26 cellular contexts compared by ENCODE assay signal in genomic region chr14:98018626-98019025, GRCh38.
A peak's percentile ranks its signal among the peaks of the same experiment; 100 is the strongest.
DNase-seq lines count a peak whose midpoint lies in the region; ATAC-seq and TF ChIP-seq lines count a peak whose summit lies in the region.
"Had no signal": no experiment of that assay in that cellular context is flagged by ENCODE, and none has a peak within 500 bp of the region (broad histone marks: within the 10 kb centered on the region; RNA-seq: fewer than 3 reads in every experiment).

No MANE protein-coding gene starts in this region.

- peak overlapping the region; percentile 74 for H3K27ac Mint-ChIP-seq in activated CD8-positive, alpha-beta memory T cell treated with anti-CD3 and anti-CD28 coated beads, Interleukin-2, amount 10 ng/mL, durations not matched to agents 7 days and 5 days
- H3K27ac Mint-ChIP-seq in GM23338 = no peak overlapping the region
- no peak overlapping the region for H3K27ac Mint-ChIP-seq in activated CD4-positive, alpha-beta memory T cell treated with anti-CD3 and anti-CD28 coated beads for 36 hours
- H3K27ac Mint-ChIP-seq: activated T-cell treated with anti-CD3 and anti-CD28 coated beads, Interleukin-2, amount 50 U/mL, for 24 hours; progenitor cell of endocrine pancreas had no signal

- no peak overlapping the region for H3K4me2 ChIP-seq in GM23338

- DNase-seq in activated CD8-positive, alpha-beta memory T cell treated with anti-CD3 and anti-CD28 coated beads, Interleukin-2, amount 10 ng/mL, durations not matched to agents 7 days and 5 days = peak; percentile 73
- no peak for DNase-seq in activated CD8-positive, alpha-beta memory T cell treated with anti-CD3 and anti-CD28 coated beads, Interleukin-2, amount 50 U/mL, for 4 hours
- DNase-seq in GM23338 (ENCODE audit: low spot score) (peak; percentile 1), mucosa of descending colon (no peak), aorta (no peak), AML-193 (lab: John Stamatoyannopoulos, UW) (no peak), HT-29 (ENCODE audit: low spot score) (no peak)
- peak; percentile 63 for DNase-seq in activated CD4-positive, alpha-beta memory T cell treated with anti-CD3 and anti-CD28 coated beads for 36 hours
- DNase-seq: activated T-cell treated with anti-CD3 and anti-CD28 coated beads, Interleukin-2, amount 50 U/mL, for 24 hours; body of pancreas; Caco-2; DMS79 treated with DMSO at 0.1 percent for 48 hours; effector CD8-positive, alpha-beta T cell; erythroblast; head of caudate nucleus; mammary epithelial cell; NCI-H1048; NCI-H187; NCI-H2171 treated with DMSO at 0.1 percent for 48 hours; NCI-H526 treated with DMSO at 0.1 percent for 48 hours; sigmoid colon had no signal

- H3K9me2 ChIP-seq in GM23338 (ENCODE audit: insufficient read depth) = peaks cover 10% of the 10 kb centered on the region; the same call in 1 of the 2 replicates

- no peaks in the 10 kb centered on the region for H3K9me3 Mint-ChIP-seq in activated CD8-positive, alpha-beta memory T cell treated with anti-CD3 and anti-CD28 coated beads, Interleukin-2, amount 10 ng/mL, durations not matched to agents 7 days and 5 days (ENCODE audit: low read depth)
- no peaks in the 10 kb centered on the region for H3K9me3 Mint-ChIP-seq in GM23338
- no peaks in the 10 kb centered on the region for H3K9me3 Mint-ChIP-seq in activated CD4-positive, alpha-beta memory T cell treated with anti-CD3 and anti-CD28 coated beads for 36 hours
- H3K9me3 Mint-ChIP-seq: activated T-cell treated with anti-CD3 and anti-CD28 coated beads, Interleukin-2, amount 50 U/mL, for 24 hours had no signal

- H3K27ac ChIP-seq in GM23338 (ENCODE audit: low read depth) (no peak overlapping the region), aorta (ENCODE audit: low read depth in 1 of 2, low read length in 2 of 2) (no peak overlapping the region)
- H3K27ac ChIP-seq: body of pancreas, sigmoid colon, SJSA1, suprapubic skin, VCaP had no signal

- 87% methylated on average over 2 of the region's 2 CpGs for WGBS in aorta, 2 donors

- no peak for TF ChIP-seq CTCF in GM23338 (conservative IDR thresholded peaks at IDR 0.05; ENCODE audit: low read depth in 2 of 2)
- TF ChIP-seq CTCF in mucosa of descending colon (IDR thresholded peaks at IDR 0.05) = no peak

- POLR2A ChIA-PET in activated CD4-positive, alpha-beta memory T cell treated with anti-CD3 and anti-CD28 coated beads for 36 hours (lab: Charles Lee) = no interaction called here

- no peaks in the 10 kb centered on the region for H3K9me3 ChIP-seq in mucosa of descending colon
- H3K9me3 ChIP-seq in aorta (ENCODE audit: control insufficient read depth, low read length) = no peaks in the 10 kb centered on the region
- H3K9me3 ChIP-seq: body of pancreas, Caco-2, sigmoid colon, SJSA1, suprapubic skin had no signal

- CTCF ChIA-PET in activated CD8-positive, alpha-beta memory T cell treated with anti-CD3 and anti-CD28 coated beads, Interleukin-2, amount 10 ng/mL, durations not matched to agents 7 days and 5 days (lab: Charles Lee) = interaction anchor here (0.8 to 2.4 kb wide), 4 partner anchors 10 to 40 kb away, joined by 3 to 10 read pairs (median 5); no protein-coding TSS in a partner anchor
- CTCF ChIA-PET in activated CD4-positive, alpha-beta memory T cell treated with anti-CD3 and anti-CD28 coated beads for 36 hours (lab: Charles Lee) = interaction anchor here (0.9 kb wide), 1 partner anchor 40 kb away, joined by 4 read pairs; no protein-coding TSS in a partner anchor

- H3K4me1 Mint-ChIP-seq in activated CD8-positive, alpha-beta memory T cell treated with anti-CD3 and anti-CD28 coated beads, Interleukin-2, amount 10 ng/mL, durations not matched to agents 7 days and 5 days = peaks cover 43% of the 10 kb centered on the region
- H3K4me1 Mint-ChIP-seq in GM23338 = peaks cover 14% of the 10 kb centered on the region
- peaks cover 55% of the 10 kb centered on the region for H3K4me1 Mint-ChIP-seq in activated CD4-positive, alpha-beta memory T cell treated with anti-CD3 and anti-CD28 coated beads for 36 hours (ENCODE audit: low read depth)

- no peak overlapping the region for H3K4me3 ChIP-seq in GM23338
- no peak overlapping the region for H3K4me3 ChIP-seq in mucosa of descending colon
- no peak overlapping the region for H3K4me3 ChIP-seq in aorta (ENCODE audit: low read length in 2 of 2)
- H3K4me3 ChIP-seq: body of pancreas, sigmoid colon, SJSA1, suprapubic skin had no signal

- intact Hi-C loops in activated CD4-positive, alpha-beta memory T cell treated with anti-CD3 and anti-CD28 coated beads for 36 hours (cut with micrococcal nuclease) = no loop called here
- intact Hi-C loops in mucosa of descending colon (cut with DNase I, micrococcal nuclease) (no loop called here), aorta (cut with DNase I) (no loop called here)

- ATAC-seq in activated CD8-positive, alpha-beta memory T cell treated with anti-CD3 and anti-CD28 coated beads, Interleukin-2, amount 10 ng/mL, durations not matched to agents 7 days and 5 days = peak; percentile 86
- ATAC-seq in GM23338 (no peak), mucosa of descending colon (peak; percentile 29), aorta (ENCODE audit: low FRiP score) (no peak)
- ATAC-seq: body of pancreas, HepG2 had no signal

- H3K27me3 Mint-ChIP-seq in activated CD8-positive, alpha-beta memory T cell treated with anti-CD3 and anti-CD28 coated beads, Interleukin-2, amount 10 ng/mL, durations not matched to agents 7 days and 5 days = no peaks in the 10 kb centered on the region
- peaks cover 2% of the 10 kb centered on the region for H3K27me3 Mint-ChIP-seq in GM23338 (ENCODE audit: insufficient read depth, low read depth, poor library complexity)
- no peaks in the 10 kb centered on the region for H3K27me3 Mint-ChIP-seq in activated CD4-positive, alpha-beta memory T cell treated with anti-CD3 and anti-CD28 coated beads for 36 hours
- H3K27me3 Mint-ChIP-seq: activated T-cell treated with anti-CD3 and anti-CD28 coated beads, Interleukin-2, amount 50 U/mL, for 24 hours had no signal

- no peaks in the 10 kb centered on the region for H4K20me1 ChIP-seq in GM23338 (replicated peaks; ENCODE audit: insufficient read depth)

- peaks cover 5% of the 10 kb centered on the region; the same call in 1 of the 2 replicates for H3K4me1 ChIP-seq in GM23338 (ENCODE audit: insufficient read depth)
- H3K4me1 ChIP-seq in mucosa of descending colon (ENCODE audit: low read depth) = no peaks in the 10 kb centered on the region
- no peaks in the 10 kb centered on the region for H3K4me1 ChIP-seq in aorta (ENCODE audit: control insufficient read depth in 1 of 2, insufficient read depth in 2 of 2, low read length in 2 of 2)
- H3K4me1 ChIP-seq: body of pancreas, Caco-2, sigmoid colon, SJSA1, suprapubic skin had no signal

- H2AFZ ChIP-seq in GM23338 = no peak overlapping the region

- no peaks in the 10 kb centered on the region for H3F3A ChIP-seq in GM23338 (replicated peaks; ENCODE audit: low read depth)

- H3K79me2 ChIP-seq in GM23338 (replicated peaks; ENCODE audit: insufficient read depth) = no peaks in the 10 kb centered on the region

- H3K27me3 ChIP-seq in GM23338 (ENCODE audit: insufficient read depth) (no peaks in the 10 kb centered on the region), aorta (ENCODE audit: control insufficient read depth in 1 of 2, insufficient read depth in 2 of 2, low read length in 1 of 2) (no peaks in the 10 kb centered on the region)
- H3K27me3 ChIP-seq: body of pancreas, sigmoid colon, SJSA1, suprapubic skin had no signal

- H3K4me3 Mint-ChIP-seq in activated CD8-positive, alpha-beta memory T cell treated with anti-CD3 and anti-CD28 coated beads, Interleukin-2, amount 10 ng/mL, durations not matched to agents 7 days and 5 days = no peak overlapping the region
- H3K4me3 Mint-ChIP-seq in GM23338 = no peak overlapping the region
- H3K4me3 Mint-ChIP-seq in activated CD4-positive, alpha-beta memory T cell treated with anti-CD3 and anti-CD28 coated beads for 36 hours = no peak overlapping the region
- H3K4me3 Mint-ChIP-seq: activated T-cell treated with anti-CD3 and anti-CD28 coated beads, Interleukin-2, amount 50 U/mL, for 24 hours had no signal

- H3K36me3 ChIP-seq in GM23338 (ENCODE audit: insufficient read depth) (no peaks in the 10 kb centered on the region), mucosa of descending colon (ENCODE audit: low read depth) (no peaks in the 10 kb centered on the region), aorta (ENCODE audit: control insufficient read depth in 1 of 2, insufficient read depth in 2 of 2, low read length in 1 of 2) (no peaks in the 10 kb centered on the region)
- H3K36me3 ChIP-seq: sigmoid colon, SJSA1, suprapubic skin had no signal

- peaks cover 3% of the 10 kb centered on the region for H3K36me3 Mint-ChIP-seq in activated CD8-positive, alpha-beta memory T cell treated with anti-CD3 and anti-CD28 coated beads, Interleukin-2, amount 10 ng/mL, durations not matched to agents 7 days and 5 days
- no peaks in the 10 kb centered on the region for H3K36me3 Mint-ChIP-seq in GM23338 (ENCODE audit: low read depth)
- H3K36me3 Mint-ChIP-seq in activated CD4-positive, alpha-beta memory T cell treated with anti-CD3 and anti-CD28 coated beads for 36 hours = no peaks in the 10 kb centered on the region

TF ChIP-seq in GM23338, 12 proteins besides CTCF, POLR2A, EP300 and RAD21 (continues in another document):
- TF ChIP-seq NANOG (IDR thresholded peaks at IDR 0.05; ENCODE audit: borderline replicate concordance) = no peak
- no peak for TF ChIP-seq JUNB (IDR thresholded peaks at IDR 0.05; ENCODE audit: unreplicated experiment)
- TF ChIP-seq STAT1 (IDR thresholded peaks at IDR 0.05; ENCODE audit: unreplicated experiment) = no peak
- TF ChIP-seq ETS1 (IDR thresholded peaks at IDR 0.05) = no peak
- TF ChIP-seq POLR2AphosphoS5 (IDR thresholded peaks at IDR 0.05; ENCODE audit: low read depth) = no peak
- TF ChIP-seq CREB1 (CRISPR knock-in tag; IDR thresholded peaks at IDR 0.05; ENCODE audit: low read depth) = no peak
- no peak for TF ChIP-seq ZNF331 (CRISPR knock-in tag; IDR thresholded peaks at IDR 0.05; ENCODE audit: low read depth)

Comparison
In these comparisons a context has a peak if more than half of its experiments do, and no peak if none do; other contexts are left out.
1. DNase-seq: peak in activated CD8-positive, alpha-beta memory T cell treated with anti-CD3 and anti-CD28 coated beads, Interleukin-2, amount 10 ng/mL, durations not matched to agents 7 days and 5 days (single experiment), GM23338 (single experiment) and activated CD4-positive, alpha-beta memory T cell treated with anti-CD3 and anti-CD28 coated beads for 36 hours (single experiment); none in activated CD8-positive, alpha-beta memory T cell treated with anti-CD3 and anti-CD28 coated beads, Interleukin-2, amount 50 U/mL, for 4 hours (single experiment), mucosa of descending colon (0 of 3), aorta (0 of 2), AML-193 (0 of 2) and HT-29 (single experiment).
2. ATAC-seq: peak in activated CD8-positive, alpha-beta memory T cell treated with anti-CD3 and anti-CD28 coated beads, Interleukin-2, amount 10 ng/mL, durations not matched to agents 7 days and 5 days (single experiment) and mucosa of descending colon (single experiment); none in GM23338 (single experiment) and aorta (single experiment).